1 cellular context compared by ENCODE assay signal in genomic region chr3:42130329-42131070, GRCh38.
TF ChIP-seq lines count a peak whose summit lies in the region.

No MANE protein-coding gene starts in this region.

TF ChIP-seq in liver, 16 proteins besides CTCF, POLR2A, EP300 and RAD21 (continued from another document):
- TF ChIP-seq MAX (IDR thresholded peaks at IDR 0.05) (peak; percentile 38), NR2F2 (IDR thresholded peaks at IDR 0.05) (no peak), ZBTB33 (IDR thresholded peaks at IDR 0.05) (peak; percentile 40), SP1 (IDR thresholded peaks at IDR 0.05) (peak; percentile 69), TAF1 (conservative IDR thresholded peaks at IDR 0.05) (no peak), JUND (IDR thresholded peaks at IDR 0.05) (peak; percentile 68 to 89), FOXA1 (IDR thresholded peaks at IDR 0.05) (peak; percentile 68), EGR1 (IDR thresholded peaks at IDR 0.05; ENCODE audit: low read depth in 2 of 2) (peak in 1 of 2 donors; percentile 32)
TF ChIP-seq in liver: peak in this region for 12.
